17 cellular contexts compared by ENCODE assay signal in genomic region chr4:161929966-161930365, GRCh38.
DNase-seq lines count a peak whose midpoint lies in the region; ATAC-seq and TF ChIP-seq lines count a peak whose summit lies in the region.
"Had no signal": no experiment of that assay in that cellular context is flagged by ENCODE, and none has a peak within 500 bp of the region (broad histone marks: within the 10 kb centered on the region; RNA-seq: fewer than 3 reads in every experiment).

No MANE protein-coding gene starts in this region.

- H3K9ac ChIP-seq in mammary epithelial cell (ENCODE audit: insufficient read depth, low read length) = no peak overlapping the region
- H3K9ac ChIP-seq: GM23248 had no signal

- intact Hi-C loops in mammary epithelial cell (cut with micrococcal nuclease) = no loop called here
- intact Hi-C loops in MCF 10A (cut with micrococcal nuclease) = no loop called here

- no TSS peak for BruUV-seq in mammary epithelial cell (replicated peaks; lab: Mats Ljungman, UMichigan)
- BruUV-seq in MCF 10A (replicated peaks; lab: Mats Ljungman, UMichigan) = no TSS peak

- dilution Hi-C loops in mammary epithelial cell (cut with HindIII; ENCODE audit: low sequenced_read_pairs) = no loop called here

- H3K4me1 ChIP-seq in mammary epithelial cell (ENCODE audit: insufficient read depth, low read length) = peaks cover 20% of the 10 kb centered on the region
- H3K4me1 ChIP-seq: Peyer's patch had no signal

- H3K27me3 Mint-ChIP-seq in MCF 10A (ENCODE audit: insufficient read depth, unreplicated experiment) = no peaks in the 10 kb centered on the region
- H3K27me3 Mint-ChIP-seq: naive B cell had no signal

- H3K36me3 Mint-ChIP-seq in MCF 10A (ENCODE audit: insufficient read depth, unreplicated experiment) = no peaks in the 10 kb centered on the region
- H3K36me3 Mint-ChIP-seq: CD8-positive, alpha-beta T cell; naive B cell had no signal

- no peak overlapping the region for H3K27ac Mint-ChIP-seq in MCF 10A (ENCODE audit: low read depth, unreplicated experiment)
- H3K27ac Mint-ChIP-seq: CD8-positive, alpha-beta T cell; naive B cell had no signal

- POLR2A ChIA-PET in MCF 10A (lab: Yijun Ruan, JAX) = no interaction called here

- H3K4me3 Mint-ChIP-seq in MCF 10A (ENCODE audit: unreplicated experiment) = no peak overlapping the region
- H3K4me3 Mint-ChIP-seq: CD8-positive, alpha-beta T cell; naive B cell had no signal

- no peaks in the 10 kb centered on the region for H3K79me2 ChIP-seq in mammary epithelial cell (ENCODE audit: insufficient read depth, low read length)

- no peaks in the 10 kb centered on the region for H3K9me3 ChIP-seq in mammary epithelial cell (replicated peaks; ENCODE audit: insufficient read depth, low read length)
- H3K9me3 ChIP-seq: Peyer's patch had no signal

- in situ Hi-C loops in mammary epithelial cell (cut with MboI; ENCODE audit: low sequenced_read_pairs in 2 of 2) = no loop called here

- DNase-seq in mammary epithelial cell (peak; percentile 68), MCF 10A (ENCODE audit: unreplicated experiment) (no peak), dermis blood vessel endothelial cell (peak; percentile 5), left kidney (ENCODE audit: low read depth, low spot score) (peak; percentile 5), HPDE6-E6E7 (ENCODE audit: extremely low spot score) (no peak)
- no peak for DNase-seq in stimulated activated CD4-positive, alpha-beta T cell treated with anti-CD3 and anti-CD28 coated beads, Interleukin-4, amount 100 ng/mL, for 24 hours
- DNase-seq in activated CD4-positive, CD25-positive, alpha-beta regulatory T cell treated with anti-CD3 and anti-CD28 coated beads, Interleukin-2, amount 50 U/mL, for 72 hours = no peak
- DNase-seq: activated CD4-positive, CD25-positive, alpha-beta regulatory T cell; activated effector memory CD4-positive, alpha-beta T cell treated with Interleukin-2 at 50 U/mL for 16 hours; CD8-positive, alpha-beta T cell; GM23248; naive B cell; NCI-H1092; NCI-H82; Peyer's patch; stimulated activated CD4-positive, alpha-beta T cell treated with anti-CD3 and anti-CD28 coated beads, Interleukin-1b, Interleukin-23, amount 100 ng/mL, for 48 hours had no signal

- H3K9me3 Mint-ChIP-seq in MCF 10A (ENCODE audit: unreplicated experiment) = no peaks in the 10 kb centered on the region

- no peak for ATAC-seq in GM18873 (IDR thresholded peaks at IDR 0.05; ENCODE audit: low FRiP score, unreplicated experiment)
- ATAC-seq: CD8-positive, alpha-beta T cell had no signal

- H3K4me1 Mint-ChIP-seq in MCF 10A (ENCODE audit: insufficient read depth, unreplicated experiment) = peaks cover 14% of the 10 kb centered on the region
- H3K4me1 Mint-ChIP-seq: naive B cell had no signal

- no peak overlapping the region for H3K4me2 ChIP-seq in mammary epithelial cell (ENCODE audit: insufficient read depth, low read depth, low read length)

- CTCF ChIA-PET in mammary epithelial cell (lab: Charles Lee; ENCODE audit: low non-redundant PET) (no interaction called here), MCF 10A (lab: Yijun Ruan, JAX) (interaction anchor here (1.0 kb wide), 1 partner anchor 36 kb away, joined by 3 read pairs; no protein-coding TSS in a partner anchor)

- H3K4me3 ChIP-seq in mammary epithelial cell (replicated peaks in 1 of 3; ENCODE audit: insufficient read depth in 1 of 3, low read depth in 2 of 3, low read length in 3 of 3) = no peak overlapping the region
- H3K4me3 ChIP-seq: GM23248, Peyer's patch had no signal

- no peaks in the 10 kb centered on the region for H3K36me3 ChIP-seq in mammary epithelial cell (ENCODE audit: insufficient read depth, low read length)
- H3K36me3 ChIP-seq: Peyer's patch had no signal

- H2AFZ ChIP-seq in mammary epithelial cell (ENCODE audit: low read depth, low read length) = peak overlapping the region; percentile 70
- H2AFZ ChIP-seq: GM23248 had no signal

- H4K20me1 ChIP-seq in mammary epithelial cell (ENCODE audit: insufficient read depth, low read length) = no peaks in the 10 kb centered on the region

- no peak for TF ChIP-seq CTCF in mammary epithelial cell (conservative IDR thresholded peaks at IDR 0.05 in 1 of 2, IDR thresholded peaks at IDR 0.05 in 1 of 2; ENCODE audit: extremely low read depth in 1 of 2, insufficient read depth in 1 of 2, low read depth in 1 of 2, low read length in 2 of 2)
- no peak for TF ChIP-seq CTCF in MCF 10A (IDR thresholded peaks at IDR 0.05; ENCODE audit: unreplicated experiment)

- H3K27ac ChIP-seq in mammary epithelial cell (ENCODE audit: insufficient read depth, low read depth, low read length) = peak overlapping the region; percentile 56
- H3K27ac ChIP-seq: GM23248, Peyer's patch had no signal

- no peaks in the 10 kb centered on the region for H3K27me3 ChIP-seq in mammary epithelial cell (ENCODE audit: insufficient read depth, low read length)
- H3K27me3 ChIP-seq: Peyer's patch had no signal

Comparison
In these comparisons a context has a peak if more than half of its experiments do, and no peak if none do; other contexts are left out.
1. DNase-seq: peak in mammary epithelial cell (single experiment), dermis blood vessel endothelial cell (single experiment) and left kidney (single experiment); none in MCF 10A (single experiment), HPDE6-E6E7 (single experiment), stimulated activated CD4-positive, alpha-beta T cell treated with anti-CD3 and anti-CD28 coated beads, Interleukin-4, amount 100 ng/mL, for 24 hours (single experiment) and activated CD4-positive, CD25-positive, alpha-beta regulatory T cell treated with anti-CD3 and anti-CD28 coated beads, Interleukin-2, amount 50 U/mL, for 72 hours (single experiment).